ENCODE assay signal across 1 cellular context in the genomic region with DNA sequence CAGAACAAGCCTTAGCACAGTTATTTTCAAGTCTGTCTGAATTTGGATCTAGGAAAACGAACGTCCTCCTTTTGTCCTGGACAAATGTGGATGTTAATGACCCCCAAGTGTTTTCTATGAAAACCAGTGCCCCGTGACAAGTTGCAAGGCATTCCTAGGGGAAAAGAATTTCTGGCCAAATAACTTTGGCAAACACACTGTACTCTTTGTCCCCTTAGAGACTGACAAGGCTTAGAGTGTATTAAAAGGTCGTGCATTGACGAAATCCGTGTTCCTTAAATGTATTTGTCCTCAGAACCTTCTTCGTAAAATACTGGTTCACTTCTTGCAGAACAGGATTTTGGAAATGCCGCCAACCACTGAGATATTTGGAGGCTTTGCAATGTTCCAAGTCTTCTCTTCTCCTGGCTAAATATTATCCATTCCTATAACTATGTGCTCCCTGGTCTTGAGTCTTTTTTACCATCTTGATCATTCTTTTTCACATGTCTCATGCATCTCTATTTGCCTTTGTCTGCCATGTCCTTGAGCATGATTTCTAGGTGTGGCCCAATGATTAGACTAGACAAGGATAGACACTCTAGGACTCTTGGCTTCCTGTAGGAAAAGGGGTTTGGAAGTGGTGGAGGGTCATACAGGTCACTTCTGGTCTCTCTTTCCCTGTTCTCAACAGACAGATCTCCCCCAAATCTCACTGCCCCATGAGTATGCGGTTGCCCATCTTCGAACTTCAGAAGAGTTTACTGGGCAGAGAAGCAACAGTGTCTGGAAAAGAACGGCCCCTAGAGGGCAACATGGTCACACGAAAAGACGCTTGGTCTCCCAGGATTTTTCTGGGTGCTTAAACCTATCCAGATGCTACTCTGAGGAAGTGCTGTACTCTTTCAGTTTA.
TF ChIP-seq lines count a peak whose summit lies in the region.

No MANE protein-coding gene starts in this region.

TF ChIP-seq in GM23338, 12 proteins besides CTCF, POLR2A, EP300 and RAD21 (continued from another document):
- TF ChIP-seq, protein P1, sequence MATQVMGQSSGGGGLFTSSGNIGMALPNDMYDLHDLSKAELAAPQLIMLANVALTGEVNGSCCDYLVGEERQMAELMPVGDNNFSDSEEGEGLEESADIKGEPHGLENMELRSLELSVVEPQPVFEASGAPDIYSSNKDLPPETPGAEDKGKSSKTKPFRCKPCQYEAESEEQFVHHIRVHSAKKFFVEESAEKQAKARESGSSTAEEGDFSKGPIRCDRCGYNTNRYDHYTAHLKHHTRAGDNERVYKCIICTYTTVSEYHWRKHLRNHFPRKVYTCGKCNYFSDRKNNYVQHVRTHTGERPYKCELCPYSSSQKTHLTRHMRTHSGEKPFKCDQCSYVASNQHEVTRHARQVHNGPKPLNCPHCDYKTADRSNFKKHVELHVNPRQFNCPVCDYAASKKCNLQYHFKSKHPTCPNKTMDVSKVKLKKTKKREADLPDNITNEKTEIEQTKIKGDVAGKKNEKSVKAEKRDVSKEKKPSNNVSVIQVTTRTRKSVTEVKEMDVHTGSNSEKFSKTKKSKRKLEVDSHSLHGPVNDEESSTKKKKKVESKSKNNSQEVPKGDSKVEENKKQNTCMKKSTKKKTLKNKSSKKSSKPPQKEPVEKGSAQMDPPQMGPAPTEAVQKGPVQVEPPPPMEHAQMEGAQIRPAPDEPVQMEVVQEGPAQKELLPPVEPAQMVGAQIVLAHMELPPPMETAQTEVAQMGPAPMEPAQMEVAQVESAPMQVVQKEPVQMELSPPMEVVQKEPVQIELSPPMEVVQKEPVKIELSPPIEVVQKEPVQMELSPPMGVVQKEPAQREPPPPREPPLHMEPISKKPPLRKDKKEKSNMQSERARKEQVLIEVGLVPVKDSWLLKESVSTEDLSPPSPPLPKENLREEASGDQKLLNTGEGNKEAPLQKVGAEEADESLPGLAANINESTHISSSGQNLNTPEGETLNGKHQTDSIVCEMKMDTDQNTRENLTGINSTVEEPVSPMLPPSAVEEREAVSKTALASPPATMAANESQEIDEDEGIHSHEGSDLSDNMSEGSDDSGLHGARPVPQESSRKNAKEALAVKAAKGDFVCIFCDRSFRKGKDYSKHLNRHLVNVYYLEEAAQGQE (IDR thresholded peaks at IDR 0.05; ENCODE audit: unreplicated experiment): no peak
- no peak for TF ChIP-seq EZH2phosphoT487 (IDR thresholded peaks at IDR 0.05; ENCODE audit: unreplicated experiment)
- no peak for TF ChIP-seq ZNF331 (CRISPR knock-in tag; IDR thresholded peaks at IDR 0.05; ENCODE audit: low read depth)
- no peak for TF ChIP-seq CREB1 (CRISPR knock-in tag; IDR thresholded peaks at IDR 0.05; ENCODE audit: low read depth)
- no peak for TF ChIP-seq JUNB (IDR thresholded peaks at IDR 0.05; ENCODE audit: unreplicated experiment)
- no peak for TF ChIP-seq EZH2 (IDR thresholded peaks at IDR 0.05; ENCODE audit: low read depth, unreplicated experiment)
- TF ChIP-seq ZNF462 (CRISPR knock-in tag; IDR thresholded peaks at IDR 0.05): no peak
- TF ChIP-seq NANOG (IDR thresholded peaks at IDR 0.05; ENCODE audit: borderline replicate concordance): no peak
- TF ChIP-seq STAT1 (IDR thresholded peaks at IDR 0.05; ENCODE audit: unreplicated experiment): no peak
TF ChIP-seq in GM23338: peak in this region for 0.
